Comparison of ENCODE assay signal across 8 cellular contexts in the genomic region with DNA sequence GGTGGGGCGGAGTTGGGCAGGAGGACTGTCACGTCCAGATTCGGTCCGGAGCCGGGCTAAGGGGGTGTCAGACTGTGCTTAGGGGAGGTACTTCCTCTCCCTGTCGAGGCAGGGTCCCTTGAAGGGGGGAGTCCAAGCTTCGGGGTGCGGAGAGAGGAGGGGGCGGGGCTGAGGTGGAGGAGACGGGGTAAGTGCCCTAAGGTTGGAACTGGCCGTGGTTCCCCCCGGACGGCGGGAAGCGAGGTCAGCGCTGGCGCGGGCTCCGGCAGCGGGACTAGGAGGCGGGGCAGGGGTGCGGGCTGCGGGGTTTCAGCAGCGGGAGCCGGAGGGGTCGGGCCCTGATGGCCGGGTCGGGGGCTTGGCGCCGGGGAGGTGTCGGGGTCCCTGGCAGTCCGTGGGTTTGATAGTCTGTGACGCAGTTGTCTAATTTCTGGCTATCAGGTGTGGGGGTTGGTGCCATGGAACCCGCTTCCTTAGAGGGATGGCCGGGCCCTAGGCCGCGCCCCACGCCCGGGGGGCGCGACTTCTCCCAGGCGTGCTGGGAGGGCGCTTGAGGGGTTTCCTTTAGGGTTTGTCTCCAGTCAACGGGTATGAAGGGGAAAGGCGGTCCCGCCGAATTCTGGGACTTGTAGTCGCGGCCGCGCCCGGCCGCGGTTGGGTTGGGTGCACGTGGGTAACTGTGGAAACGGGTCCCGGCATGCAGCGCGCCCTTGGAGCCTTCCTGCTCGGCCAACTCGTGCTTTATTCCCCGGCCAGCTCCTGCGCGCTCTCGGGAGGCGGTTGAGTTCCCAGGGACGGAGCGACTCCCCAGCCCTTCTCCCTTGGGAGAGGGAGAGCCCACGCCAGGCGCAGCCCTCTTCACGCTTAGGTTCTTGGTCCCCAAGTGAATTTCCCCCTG. TPM values are rescaled to one million over a fixed set of nuclear protein-coding genes. Genes with fewer than 3 reads are reported as not detected.
DNase-seq lines count a peak whose midpoint lies in the region; FAIRE-seq and TF ChIP-seq lines count a peak whose summit lies in the region.

No MANE protein-coding gene starts in this region.

- peak overlapping the region; percentile 27 for H3K27ac Mint-ChIP-seq in neural crest cell (ENCODE audit: unreplicated experiment)

- H3K4me3 Mint-ChIP-seq in neural crest cell: peak overlapping the region; percentile 92

- peak overlapping the region; percentile 73 to 83 for H3K9ac ChIP-seq in stomach smooth muscle (ENCODE audit: low read length in 2 of 2)

- H3K27ac ChIP-seq in stomach smooth muscle (ENCODE audit: low read length): peak overlapping the region; percentile 87

- no peak for TF ChIP-seq POLR2A in H54 (IDR thresholded peaks at IDR 0.05; ENCODE audit: low read depth, low read length)

- no peaks in the 10 kb centered on the region for H3K27me3 ChIP-seq in stomach smooth muscle (ENCODE audit: control insufficient read depth in 1 of 2, insufficient read depth in 2 of 2, low read length in 2 of 2)

- no peaks in the 10 kb centered on the region for H3K9me3 Mint-ChIP-seq in neural crest cell

- peaks cover 8% of the 10 kb centered on the region for H3K4me1 ChIP-seq in stomach smooth muscle (ENCODE audit: control insufficient read depth, insufficient read depth, low read length)

- peak; percentile 96 for DNase-seq in ELF-1 (ENCODE audit: low read depth, low spot score)
- peak; percentile 55 for DNase-seq in H54 (ENCODE audit: insufficient read length, low spot score)
- DNase-seq in LoVo (ENCODE audit: low spot score): peak; percentile 88
- peak; percentile 93 to 98 for DNase-seq in SHP77 (lab: John Stamatoyannopoulos, UW)
- DNase-seq in activated gamma-delta T cell treated with Interleukin-2 at 50 U/mL for 16 hours: peak; percentile 73
- peak; percentile 94 to 97 for DNase-seq in foreskin fibroblast
- peak; percentile 79 for DNase-seq in neural crest cell (ENCODE audit: low read depth, low spot score)

- no peaks in the 10 kb centered on the region for H3K36me3 Mint-ChIP-seq in neural crest cell (ENCODE audit: low read depth)

- TF ChIP-seq CTCF in foreskin fibroblast (IDR thresholded peaks at IDR 0.05; ENCODE audit: low read depth, low read length) (no peak), neural crest cell (conservative IDR thresholded peaks at IDR 0.05) (no peak)

- FAIRE-seq in H54 (lab: Jason Lieb, UNC): peak; percentile 38

- H3K27me3 Mint-ChIP-seq in neural crest cell (ENCODE audit: low read depth): peaks cover 3% of the 10 kb centered on the region

- H3K4me1 Mint-ChIP-seq in neural crest cell: peaks cover 50% of the 10 kb centered on the region

- peak overlapping the region; percentile 69 to 78 for H3K4me3 ChIP-seq in foreskin fibroblast (ENCODE audit: low read depth in 1 of 2, low read length in 2 of 2)
- H3K4me3 ChIP-seq in stomach smooth muscle (ENCODE audit: low read length in 2 of 2): peak overlapping the region; percentile 80 to 89

- H3K9me3 ChIP-seq in stomach smooth muscle (ENCODE audit: control insufficient read depth in 2 of 2, low read length in 2 of 2): no peaks in the 10 kb centered on the region

- no peaks in the 10 kb centered on the region for H3K36me3 ChIP-seq in stomach smooth muscle (ENCODE audit: control insufficient read depth in 2 of 2, insufficient read depth in 2 of 2, low read length in 2 of 2)

RNA-seq across cellular contexts. Expression of a gene that starts 1.5 kb away (rescaled TPM):
- total RNA-seq in neural crest cell: 69.0 and 70.9 TPM in 2 replicates

Comparison
In these comparisons a context has a peak if more than half of its experiments do, and no peak if none do; other contexts are left out.
1. Peak in every context shown above with its lines: DNase-seq, H3K4me3 ChIP-seq and H3K27ac ChIP-seq.